Comparison of ENCODE assay signal across 2 cellular contexts in genomic region chr7:45457591-45457990, GRCh38.
TF ChIP-seq lines count a peak whose summit lies in the region.

No MANE protein-coding gene starts in this region.

TF ChIP-seq in SK-N-SH, 30 proteins besides CTCF, POLR2A, EP300 and RAD21 (continued from another document):
- TF ChIP-seq IRF3 (IDR thresholded peaks at IDR 0.05; ENCODE audit: low read depth, low read length) = no peak
- TF ChIP-seq JUND (IDR thresholded peaks at IDR 0.05) = no peak
- no peak for TF ChIP-seq FOXJ3 (CRISPR knock-in tag; IDR thresholded peaks at IDR 0.05)
- no peak for TF ChIP-seq MAX (IDR thresholded peaks at IDR 0.05; ENCODE audit: low read depth)
- no peak for TF ChIP-seq RFX5 (IDR thresholded peaks at IDR 0.05; ENCODE audit: low read length)
- TF ChIP-seq SIN3A (IDR thresholded peaks at IDR 0.05; ENCODE audit: borderline replicate concordance, low read depth, low read length) = no peak
- TF ChIP-seq SMC3 (IDR thresholded peaks at IDR 0.05; ENCODE audit: low read depth, low read length) = no peak
- TF ChIP-seq GABPA (IDR thresholded peaks at IDR 0.05; ENCODE audit: low read depth) = no peak
- TF ChIP-seq USF2 (IDR thresholded peaks at IDR 0.05; ENCODE audit: borderline replicate concordance, low read depth, low read length) = no peak
- no peak for TF ChIP-seq ELF1 (IDR thresholded peaks at IDR 0.05)
- TF ChIP-seq GATA2 (CRISPR knock-in tag; IDR thresholded peaks at IDR 0.05) = no peak; the same call in 1 of the 2 replicates
- no peak for TF ChIP-seq FOXM1 (IDR thresholded peaks at IDR 0.05; ENCODE audit: low read depth)
- no peak for TF ChIP-seq TCF12 (IDR thresholded peaks at IDR 0.05)
- TF ChIP-seq RCOR1 (IDR thresholded peaks at IDR 0.05; ENCODE audit: low read length) = no peak

TF ChIP-seq in SK-N-SH treated with all-trans-retinoic acid at 6 μM for 48 hours, 23 proteins besides CTCF, POLR2A, EP300 and RAD21 (continued from another document):
- TF ChIP-seq TSHZ2 (CRISPR knock-in tag; IDR thresholded peaks at IDR 0.05) (no peak), ZFP3 (CRISPR knock-in tag; IDR thresholded peaks at IDR 0.05) (no peak), ISL1 (CRISPR knock-in tag; IDR thresholded peaks at IDR 0.05) (no peak), ZC3H10 (CRISPR knock-in tag; IDR thresholded peaks at IDR 0.05) (no peak), POU6F1 (CRISPR knock-in tag; IDR thresholded peaks at IDR 0.05; ENCODE audit: borderline replicate concordance, low read depth) (no peak)
TF ChIP-seq in SK-N-SH treated with all-trans-retinoic acid at 6 μM for 48 hours: peak in this region for 0.
